Comparison of ENCODE assay signal across 8 cellular contexts in genomic region chr14:35122696-35123387, GRCh38. TPM values are rescaled to one million over a fixed set of nuclear protein-coding genes. Genes with fewer than 3 reads are reported as not detected.
DNase-seq lines count a peak whose midpoint lies in the region; ATAC-seq, FAIRE-seq and TF ChIP-seq lines count a peak whose summit lies in the region.

No MANE protein-coding gene starts in this region.

- CTCF ChIA-PET in HepG2 (lab: Yijun Ruan, JAX; ENCODE audit: low intra/inter-chr PET ratio, low total read pairs), result no interaction called here

- H4K20me1 ChIP-seq in HepG2 (ENCODE audit: insufficient read depth, low read length), result no peaks in the 10 kb centered on the region

- peak overlapping the region; percentile 90 for H3K9ac ChIP-seq in HepG2 (ENCODE audit: insufficient read depth, low read depth, low read length)

- peaks cover 0 to 5% of the 10 kb centered on the region in 2 experiments; a peak in 2 of 5 replicates for H3K27me3 ChIP-seq in HepG2 (ENCODE audit: control insufficient read depth in 1 of 2, insufficient read depth in 2 of 2, low read length in 2 of 2)
- no peaks in the 10 kb centered on the region for H3K27me3 ChIP-seq in suprapubic skin

- POLR2A ChIA-PET in HepG2 (lab: Yijun Ruan, JAX), result interaction anchor here (0.6 to 4.5 kb wide), 20 partner anchors 9 to 703 kb away, joined by 3 to 78 read pairs (median 8); partner anchors contain the start of genes BRMS1L, FAM177A1, NFKBIA and PSMA6

- H3K36me3 ChIP-seq in HepG2 (replicated peaks in 1 of 2; ENCODE audit: control insufficient read depth in 1 of 2, insufficient read depth in 2 of 2, low read length in 2 of 2), result no peaks in the 10 kb centered on the region; a peak in 2 of 5 replicates
- no peaks in the 10 kb centered on the region for H3K36me3 ChIP-seq in suprapubic skin

- no peak for TF ChIP-seq RAD21 in HepG2 (CRISPR knock-in tag; IDR thresholded peaks at IDR 0.05)

- BruUV-seq in HepG2 (replicated peaks; lab: Mats Ljungman, UMichigan), result TSS peak; percentile 66

- TF ChIP-seq CTCF in cardiac fibroblast (IDR thresholded peaks at IDR 0.05; ENCODE audit: low read depth, low read length) (no peak), HepG2 (CRISPR knock-in tag; IDR thresholded peaks at IDR 0.05) (0 out of 2 replicates have a peak, but pooled peaks have one; percentile 12), suprapubic skin (IDR thresholded peaks at IDR 0.05) (no peak)

- H3K4me3 ChIP-seq in cardiac fibroblast (replicated peaks in 1 of 2; ENCODE audit: low read depth in 2 of 2, low read length in 2 of 2) (peak overlapping the region; percentile 77 to 92), HepG2 (replicated peaks in 1 of 3; ENCODE audit: insufficient read depth in 1 of 3, low read depth in 2 of 3, low read length in 3 of 3) (peak overlapping the region; percentile 82 to 97 (median 86)), suprapubic skin (peak overlapping the region; percentile 67)

- no peak for FAIRE-seq in HepG2 (lab: Jason Lieb, UNC)

- TF ChIP-seq POLR2A in HepG2 (IDR thresholded peaks at IDR 0.05; ENCODE audit: insufficient read depth in 1 of 2, low read depth in 2 of 2, low read length in 2 of 2), result no peak
- TF ChIP-seq POLR2A in suprapubic skin (IDR thresholded peaks at IDR 0.05), result no peak

- 1% methylated on average over 23 of the region's 23 CpGs for WGBS in HepG2 (ENCODE audit: low lambda C conversion rate)
- WGBS in suprapubic skin, result 3% methylated on average over 23 of the region's 23 CpGs

- peaks cover 38% of the 10 kb centered on the region for H3K79me2 ChIP-seq in HepG2 (ENCODE audit: insufficient read depth, low read length)

- peak overlapping the region; percentile 86 for H3K4me2 ChIP-seq in HepG2 (ENCODE audit: low read depth, low read length)

- peak; percentile 57 for DNase-seq in COLO668 (lab: John Stamatoyannopoulos, UW; ENCODE audit: unreplicated experiment)
- DNase-seq in NCI-H69 (lab: John Stamatoyannopoulos, UW), result peak; percentile 84
- peak; percentile 58 to 66 for DNase-seq in cardiac fibroblast (ENCODE audit: low read depth in 2 of 2)
- DNase-seq in HepG2 (ENCODE audit: low spot score), result peak; percentile 69
- DNase-seq in suprapubic skin (ENCODE audit: low spot score in 2 of 2), result no peak
- DNase-seq in NCI-H2081 treated with DMSO at 0.1 percent for 48 hours (lab: John Stamatoyannopoulos, UW), result no peak
- no peak for DNase-seq in effector CD8-positive, alpha-beta T cell (lab: John Stamatoyannopoulos, UW)

- H3K4me1 ChIP-seq in HepG2 (ENCODE audit: insufficient read depth, low read length) (peaks cover 60% of the 10 kb centered on the region), suprapubic skin (peaks cover 33% of the 10 kb centered on the region)

- intact Hi-C loops in HepG2 (cut with micrococcal nuclease; ENCODE audit: unreplicated experiment), result loop anchor here (1.0 to 10.0 kb wide), 7 partner anchors 77 to 682 kb away; partner anchors contain the start of genes FAM177A1, PSMA6, RALGAPA1 and SRP54

- no peak for TF ChIP-seq EP300 in HepG2 (IDR thresholded peaks at IDR 0.05; ENCODE audit: low read depth in 2 of 2, low read length in 2 of 2)
- TF ChIP-seq EP300 in HepG2 (CRISPR knock-in tag; IDR thresholded peaks at IDR 0.05; ENCODE audit: borderline replicate concordance), result peak; percentile 43; the same call in 1 of the 2 replicates
- TF ChIP-seq EP300 in suprapubic skin (IDR thresholded peaks at IDR 0.05), result no peak

- peak overlapping the region; percentile 94 for H2AFZ ChIP-seq in HepG2 (ENCODE audit: low read length)

- in situ Hi-C loops in HepG2 (cut with HindIII; ENCODE audit: extremely low pct_ligation_motif_present, low pct_unique_long_range_greater_than_20kb), result loop anchor here (5.0 kb wide), 1 partner anchor 284 kb away; no protein-coding TSS in a partner anchor

- no peaks in the 10 kb centered on the region for H3K9me3 ChIP-seq in HepG2 (ENCODE audit: low read length)
- no peaks in the 10 kb centered on the region for H3K9me3 ChIP-seq in suprapubic skin

- peak; percentile 35 for ATAC-seq in GM21576 (IDR thresholded peaks at IDR 0.05; ENCODE audit: unreplicated experiment)
- peak; percentile 65 for ATAC-seq in HepG2

- H3K27ac ChIP-seq in HepG2 (ENCODE audit: extremely low read length, insufficient read depth, low read length) (peak overlapping the region; percentile 91), suprapubic skin (peak overlapping the region; percentile 97)

TF ChIP-seq in HepG2, 621 proteins besides CTCF, POLR2A, EP300 and RAD21 (continues in another document):
- TF ChIP-seq AFF4 (CRISPR knock-in tag; IDR thresholded peaks at IDR 0.05), result peak; percentile 4; the same call in 1 of the 2 replicates

RNA-seq across cellular contexts. Expression of gene PRORP, which starts 0.5 kb away (rescaled TPM):
- total RNA-seq in HepG2 (2016; rRNA removed; fragmentation: Illumina TruSeq; extraction: Trizol) (88.7 and 131 TPM in 2 replicates), suprapubic skin (10 to 100 TPM; 31.6 to 45.2 (median 40.9) TPM)
- 13.8 and 16.8 TPM in 2 replicates for total RNA-seq in HepG2 (2016; cell fraction: cytosol; rRNA removed; fragmentation: Illumina TruSeq; extraction: Trizol; ENCODE audit: low read depth)
- 92.4 and 130 TPM in 2 replicates for total RNA-seq in HepG2 (2016; cell fraction: insoluble cytoplasmic fraction; rRNA removed; fragmentation: Illumina TruSeq; extraction: Trizol)
- total RNA-seq in HepG2 (2016; cell fraction: membrane; rRNA removed; fragmentation: Illumina TruSeq; extraction: Trizol), result 35.4 and 42.4 TPM in 2 replicates
- total RNA-seq in HepG2 (2016; cell fraction: nucleus; rRNA removed; fragmentation: Illumina TruSeq; extraction: Trizol), result 90.7 and 94.1 TPM in 2 replicates
- polyA plus RNA-seq in HepG2 (2011; rRNA removed), result 39.5 and 48.9 TPM in 2 replicates
- polyA plus RNA-seq in HepG2 (2011; cell fraction: cytosol; rRNA removed), result 31.7 and 35.0 TPM in 2 replicates
- 48.8 and 58.1 TPM in 2 replicates for polyA plus RNA-seq in HepG2 (2011; cell fraction: nucleus; rRNA removed)
- 28.3 and 37.5 TPM in 2 replicates for polyA plus RNA-seq in HepG2 (2012)
- 19.5 and 19.9 TPM in 2 replicates for polyA plus RNA-seq in HepG2 (2016; cell fraction: cytosol; fragmentation: Illumina TruSeq; extraction: Trizol; ENCODE audit: low read depth)
- polyA plus RNA-seq in HepG2 (2016; cell fraction: insoluble cytoplasmic fraction; fragmentation: Illumina TruSeq; extraction: Trizol; ENCODE audit: low read depth), result 109 and 122 TPM in 2 replicates
- polyA plus RNA-seq in HepG2 (2016; cell fraction: membrane; fragmentation: Illumina TruSeq; extraction: Trizol; ENCODE audit: low read depth), result 35.4 and 36.9 TPM in 2 replicates
- polyA plus RNA-seq in HepG2 (2016; cell fraction: nucleus; fragmentation: Illumina TruSeq; extraction: Trizol; ENCODE audit: insufficient read depth, low read depth), result 57.9 and 59.7 TPM in 2 replicates
- 52.8 and 83.3 TPM in 2 replicates for polyA minus RNA-seq in HepG2 (2011; rRNA and poly(A)+ RNA removed; ENCODE audit: low replicate concordance)
- polyA minus RNA-seq in HepG2 (2011; cell fraction: cytosol; rRNA and poly(A)+ RNA removed), result 20.3 and 21.2 TPM in 2 replicates
- 93.3 and 97.1 TPM in 2 replicates for polyA minus RNA-seq in HepG2 (2011; cell fraction: nucleus; rRNA and poly(A)+ RNA removed)

RNA-seq across cellular contexts. Expression of gene PPP2R3C, which starts 1.1 kb away (rescaled TPM):
- total RNA-seq in HepG2 (2016; rRNA removed; fragmentation: Illumina TruSeq; extraction: Trizol), result 102 and 140 TPM in 2 replicates
- 67.2 and 69.3 TPM in 2 replicates for total RNA-seq in HepG2 (2016; cell fraction: cytosol; rRNA removed; fragmentation: Illumina TruSeq; extraction: Trizol; ENCODE audit: low read depth)
- total RNA-seq in HepG2 (2016; cell fraction: insoluble cytoplasmic fraction; rRNA removed; fragmentation: Illumina TruSeq; extraction: Trizol), result 103 and 132 TPM in 2 replicates
- 98.3 and 109 TPM in 2 replicates for total RNA-seq in HepG2 (2016; cell fraction: membrane; rRNA removed; fragmentation: Illumina TruSeq; extraction: Trizol)
- total RNA-seq in HepG2 (2016; cell fraction: nucleus; rRNA removed; fragmentation: Illumina TruSeq; extraction: Trizol), result 70.1 and 86.0 TPM in 2 replicates
- polyA plus RNA-seq in HepG2 (2011; rRNA removed), result 49.5 and 63.4 TPM in 2 replicates
- polyA plus RNA-seq in HepG2 (2011; cell fraction: cytosol; rRNA removed), result 18.2 and 27.5 TPM in 2 replicates
- 44.1 and 44.3 TPM in 2 replicates for polyA plus RNA-seq in HepG2 (2011; cell fraction: nucleus; rRNA removed)
- polyA plus RNA-seq in HepG2 (2012), result 81.6 and 81.7 TPM in 2 replicates
- 47.5 and 54.1 TPM in 2 replicates for polyA plus RNA-seq in HepG2 (2016; cell fraction: cytosol; fragmentation: Illumina TruSeq; extraction: Trizol; ENCODE audit: low read depth)
- 104 and 106 TPM in 2 replicates for polyA plus RNA-seq in HepG2 (2016; cell fraction: insoluble cytoplasmic fraction; fragmentation: Illumina TruSeq; extraction: Trizol; ENCODE audit: low read depth)
- 73.5 and 78.8 TPM in 2 replicates for polyA plus RNA-seq in HepG2 (2016; cell fraction: membrane; fragmentation: Illumina TruSeq; extraction: Trizol; ENCODE audit: low read depth)
- polyA plus RNA-seq in HepG2 (2016; cell fraction: nucleus; fragmentation: Illumina TruSeq; extraction: Trizol; ENCODE audit: insufficient read depth, low read depth), result 113 and 121 TPM in 2 replicates
- polyA minus RNA-seq in HepG2 (2011; rRNA and poly(A)+ RNA removed; ENCODE audit: low replicate concordance), result 10.0 and 16.5 TPM in 2 replicates
- polyA minus RNA-seq in HepG2 (2011; cell fraction: cytosol; rRNA and poly(A)+ RNA removed), result 18.3 and 22.6 TPM in 2 replicates
- polyA minus RNA-seq in HepG2 (2011; cell fraction: nucleus; rRNA and poly(A)+ RNA removed), result 63.3 and 75.2 TPM in 2 replicates
- total RNA-seq in suprapubic skin, result 10 to 100 TPM; 10.0 to 14.2 (median 12.4) TPM

Comparison
In these comparisons a context has a peak if more than half of its experiments do, and no peak if none do; other contexts are left out.
1. DNase-seq: peak in COLO668 (single experiment), NCI-H69 (single experiment), cardiac fibroblast (2 of 2) and HepG2 (single experiment); none in suprapubic skin (0 of 2), NCI-H2081 treated with DMSO at 0.1 percent for 48 hours (single experiment) and effector CD8-positive, alpha-beta T cell (single experiment).
2. Peak in every context shown above with its lines, with median percentiles within 50 percentile points of each other: H3K4me3 ChIP-seq.